Comparison of ENCODE assay signal across 1 cellular context in the genomic region with DNA sequence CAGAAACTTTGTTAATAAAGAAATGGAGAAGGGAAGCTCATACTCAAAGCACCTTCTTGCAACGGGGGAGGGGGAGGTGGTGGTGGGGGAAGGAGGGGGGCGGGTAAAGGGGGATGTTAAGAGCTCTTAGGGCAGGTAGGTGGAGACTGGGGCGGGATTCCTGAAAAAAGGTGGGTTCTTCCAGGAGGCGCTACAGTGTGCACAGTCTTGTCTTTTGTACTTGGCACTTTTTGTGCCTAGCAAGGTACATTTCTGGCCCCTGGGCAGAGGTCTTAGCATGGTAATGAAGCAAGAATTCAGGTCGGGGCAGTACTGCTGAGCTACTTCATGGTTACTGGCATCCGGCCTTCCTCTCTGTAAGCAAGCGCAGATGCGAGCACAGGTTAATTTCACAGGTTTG.
TF ChIP-seq lines count a peak whose summit lies in the region.

No MANE protein-coding gene starts in this region.

TF ChIP-seq in IMR-90, 13 proteins besides CTCF, POLR2A, EP300 and RAD21:
- TF ChIP-seq CEBPB (IDR thresholded peaks at IDR 0.05; ENCODE audit: low read depth, low read length) = no peak
- TF ChIP-seq, protein P1, sequence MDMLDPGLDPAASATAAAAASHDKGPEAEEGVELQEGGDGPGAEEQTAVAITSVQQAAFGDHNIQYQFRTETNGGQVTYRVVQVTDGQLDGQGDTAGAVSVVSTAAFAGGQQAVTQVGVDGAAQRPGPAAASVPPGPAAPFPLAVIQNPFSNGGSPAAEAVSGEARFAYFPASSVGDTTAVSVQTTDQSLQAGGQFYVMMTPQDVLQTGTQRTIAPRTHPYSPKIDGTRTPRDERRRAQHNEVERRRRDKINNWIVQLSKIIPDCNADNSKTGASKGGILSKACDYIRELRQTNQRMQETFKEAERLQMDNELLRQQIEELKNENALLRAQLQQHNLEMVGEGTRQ (IDR thresholded peaks at IDR 0.05; ENCODE audit: low read depth, low read length) = no peak
- TF ChIP-seq SMC3 (IDR thresholded peaks at IDR 0.05; ENCODE audit: low read depth, low read length) = no peak
- no peak for TF ChIP-seq RFX5 (IDR thresholded peaks at IDR 0.05; ENCODE audit: low read depth, low read length)
- no peak for TF ChIP-seq CHD1 (IDR thresholded peaks at IDR 0.05; ENCODE audit: low read depth, low read length)
- TF ChIP-seq MXI1 (IDR thresholded peaks at IDR 0.05; ENCODE audit: borderline replicate concordance, low read depth, low read length) = no peak
- no peak for TF ChIP-seq FOS (IDR thresholded peaks at IDR 0.05; ENCODE audit: low read depth, low read length)
- TF ChIP-seq, protein P2, sequence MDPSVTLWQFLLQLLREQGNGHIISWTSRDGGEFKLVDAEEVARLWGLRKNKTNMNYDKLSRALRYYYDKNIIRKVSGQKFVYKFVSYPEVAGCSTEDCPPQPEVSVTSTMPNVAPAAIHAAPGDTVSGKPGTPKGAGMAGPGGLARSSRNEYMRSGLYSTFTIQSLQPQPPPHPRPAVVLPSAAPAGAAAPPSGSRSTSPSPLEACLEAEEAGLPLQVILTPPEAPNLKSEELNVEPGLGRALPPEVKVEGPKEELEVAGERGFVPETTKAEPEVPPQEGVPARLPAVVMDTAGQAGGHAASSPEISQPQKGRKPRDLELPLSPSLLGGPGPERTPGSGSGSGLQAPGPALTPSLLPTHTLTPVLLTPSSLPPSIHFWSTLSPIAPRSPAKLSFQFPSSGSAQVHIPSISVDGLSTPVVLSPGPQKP (IDR thresholded peaks at IDR 0.05; ENCODE audit: borderline replicate concordance, low read depth, low read length) = no peak
- TF ChIP-seq NFE2L2 (IDR thresholded peaks at IDR 0.05; ENCODE audit: low read depth, low read length) = no peak
- no peak for TF ChIP-seq MAZ (IDR thresholded peaks at IDR 0.05; ENCODE audit: borderline replicate concordance, low read depth, low read length)
- TF ChIP-seq BHLHE40 (IDR thresholded peaks at IDR 0.05; ENCODE audit: low read depth, low read length) = no peak
- TF ChIP-seq MAFK (IDR thresholded peaks at IDR 0.05; ENCODE audit: low read depth, low read length) = no peak
- no peak for TF ChIP-seq RCOR1 (IDR thresholded peaks at IDR 0.05; ENCODE audit: insufficient replicate concordance, low read length)
